In genomic region chr3:97200387-97200786, GRCh38 we compare ENCODE assay signal across 9 cellular contexts.
"Had no signal": no experiment of that assay in that cellular context is flagged by ENCODE, and none has a peak within 500 bp of the region (broad histone marks: within the 10 kb centered on the region; RNA-seq: fewer than 3 reads in every experiment).

No MANE protein-coding gene starts in this region.

- FAIRE-seq: H54 had no signal

- H3K9me3 Mint-ChIP-seq: H9 had no signal

- H2AFZ ChIP-seq: GM23248 had no signal

- DNase-seq: GM23248, GOT3, H9, HCEC 1CT, HFFc6, KG1 had no signal

- H3K27ac ChIP-seq: GM23248, HL-60 had no signal

- H3K4me3 ChIP-seq: GM23248 had no signal

- H3K27me3 Mint-ChIP-seq: IgD-negative memory B cell had no signal

- H3K4me3 Mint-ChIP-seq: H9, HFFc6, IgD-negative memory B cell had no signal

- H3K27ac Mint-ChIP-seq: H9, HFFc6, IgD-negative memory B cell had no signal

- H3K9ac ChIP-seq: GM23248 had no signal

- H3K36me3 Mint-ChIP-seq: IgD-negative memory B cell had no signal
